Comparison of ENCODE assay signal across 17 cellular contexts in the genomic region with DNA sequence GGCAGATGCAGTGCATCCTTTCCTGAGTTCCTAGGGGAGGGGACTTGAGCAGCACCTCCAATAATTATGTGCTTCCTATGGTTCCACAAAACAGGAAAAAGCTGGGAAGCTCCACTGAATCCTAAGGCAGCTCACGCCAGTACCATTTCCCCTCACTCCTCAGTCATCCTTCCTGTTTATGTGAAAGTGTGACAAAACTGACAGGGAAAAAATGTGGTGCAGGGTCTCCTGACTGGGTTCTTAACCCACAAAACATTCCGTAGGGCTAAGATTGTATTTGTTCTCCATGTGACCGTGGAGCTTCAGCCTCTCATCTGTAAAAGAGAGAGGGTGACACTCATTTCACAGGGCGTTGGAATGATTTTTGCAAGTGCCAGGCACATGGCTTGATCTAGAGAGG. TPM values are rescaled to one million over a fixed set of nuclear protein-coding genes. Genes with fewer than 3 reads are reported as not detected.
DNase-seq lines count a peak whose midpoint lies in the region; ATAC-seq and TF ChIP-seq lines count a peak whose summit lies in the region.
"Had no signal": no experiment of that assay in that cellular context is flagged by ENCODE, and none has a peak within 500 bp of the region (broad histone marks: within the 10 kb centered on the region; RNA-seq: fewer than 3 reads in every experiment).

No MANE protein-coding gene starts in this region.

- peak overlapping the region in 5 of 8 donors; percentile 58 to 76 (median 67) for H3K4me3 Mint-ChIP-seq in naive B cell
- H3K4me3 Mint-ChIP-seq: activated naive CD4-positive, alpha-beta T cell treated with anti-CD3 and anti-CD28 coated beads, Interleukin-2, amount 50 U/mL, for 24 hours; activated T-cell treated with anti-CD3 and anti-CD28 coated beads, Interleukin-2, amount 50 U/mL, for 4 hours had no signal

- H3K27ac Mint-ChIP-seq in naive B cell: peak overlapping the region in 5 of 6 donors; percentile 9 to 77 (median 17)
- H3K27ac Mint-ChIP-seq: activated naive CD4-positive, alpha-beta T cell treated with anti-CD3 and anti-CD28 coated beads, Interleukin-2, amount 50 U/mL, for 24 hours had no signal

- H4K20me1 ChIP-seq in SK-N-SH (ENCODE audit: insufficient read depth): no peaks in the 10 kb centered on the region

- H3K4me3 ChIP-seq in adrenal gland (no peak overlapping the region), gastroesophageal sphincter (no peak overlapping the region), transverse colon (no peak overlapping the region), SK-N-SH (ENCODE audit: low read depth in 2 of 2, low read length in 1 of 2) (no peak overlapping the region)

- H3K27me3 ChIP-seq in adrenal gland (no peaks in the 10 kb centered on the region), gastroesophageal sphincter (no peaks in the 10 kb centered on the region), transverse colon (no peaks in the 10 kb centered on the region), SK-N-SH (ENCODE audit: insufficient read depth) (no peaks in the 10 kb centered on the region)
- H3K27me3 ChIP-seq: foreskin keratinocyte had no signal

- CTCF ChIA-PET in SK-N-SH (lab: Yijun Ruan, JAX): interaction anchor here (1.6 kb wide), 1 partner anchor 39 kb away, joined by 6 read pairs; the partner anchor contains the start of gene RNF141

- no peak overlapping the region for H3K4me2 ChIP-seq in SK-N-SH

- H2AFZ ChIP-seq in SK-N-SH (ENCODE audit: low read depth): no peak overlapping the region

- peaks cover 26 to 48% of the 10 kb centered on the region in 2 donors for H3K4me1 ChIP-seq in adrenal gland (replicated peaks in 1 of 2)
- peaks cover 17 to 84% (median 22%) of the 10 kb centered on the region in 3 donors for H3K4me1 ChIP-seq in gastroesophageal sphincter
- peaks cover 0 to 29% (median 0%) of the 10 kb centered on the region in 4 donors for H3K4me1 ChIP-seq in transverse colon
- peaks cover 0 to 7% of the 10 kb centered on the region in 2 experiments; a peak in 2 of 4 replicates for H3K4me1 ChIP-seq in SK-N-SH (ENCODE audit: control insufficient read depth in 1 of 2, insufficient read depth in 2 of 2, low read depth in 1 of 2, low read length in 1 of 2)

- peak overlapping the region in 3 of 5 donors; percentile 49 to 79 (median 76) for H3K27ac ChIP-seq in adrenal gland
- peak overlapping the region; percentile 74 to 83 (median 79) for H3K27ac ChIP-seq in gastroesophageal sphincter
- peak overlapping the region; percentile 24 to 39 (median 29) for H3K27ac ChIP-seq in transverse colon
- no peak overlapping the region for H3K27ac ChIP-seq in SK-N-SH (ENCODE audit: low read depth in 2 of 2, low read length in 1 of 2)
- H3K27ac ChIP-seq: foreskin keratinocyte had no signal

- POLR2A ChIA-PET in SK-N-SH (lab: Yijun Ruan, JAX): no interaction called here

- no peaks in the 10 kb centered on the region for H3K36me3 Mint-ChIP-seq in naive B cell
- H3K36me3 Mint-ChIP-seq: activated naive CD4-positive, alpha-beta T cell treated with anti-CD3 and anti-CD28 coated beads, Interleukin-2, amount 50 U/mL, for 24 hours had no signal

- intact Hi-C loops in adrenal gland (cut with DNase I): no loop called here
- intact Hi-C loops in transverse colon (cut with DNase I; ENCODE audit: low total_unique reads): no loop called here

- ATAC-seq in gastroesophageal sphincter: no peak
- ATAC-seq in naive B cell (ENCODE audit: low read depth in 2 of 2): no peak
- ATAC-seq: activated T-cell treated with anti-CD3 and anti-CD28 coated beads, Interleukin-2, amount 50 U/mL, for 4 hours; foreskin keratinocyte; left colon had no signal

- peaks cover 0 to 27% of the 10 kb centered on the region in 2 donors for H3K36me3 ChIP-seq in adrenal gland (replicated peaks in 1 of 2)
- peaks cover 0 to 78% of the 10 kb centered on the region in 2 donors for H3K36me3 ChIP-seq in gastroesophageal sphincter
- H3K36me3 ChIP-seq in transverse colon: no peaks in the 10 kb centered on the region
- H3K36me3 ChIP-seq in SK-N-SH (replicated peaks in 1 of 2; ENCODE audit: control insufficient read depth in 1 of 2, insufficient read depth in 2 of 2, low read length in 1 of 2): no peaks in the 10 kb centered on the region

- H3K9me3 ChIP-seq in adrenal gland (replicated peaks in 1 of 3): no peaks in the 10 kb centered on the region
- H3K9me3 ChIP-seq in gastroesophageal sphincter: no peaks in the 10 kb centered on the region
- no peaks in the 10 kb centered on the region for H3K9me3 ChIP-seq in transverse colon
- H3K9me3 ChIP-seq in SK-N-SH: no peaks in the 10 kb centered on the region

- H3K79me2 ChIP-seq in SK-N-SH (ENCODE audit: insufficient read depth): no peaks in the 10 kb centered on the region

- H3K9me2 ChIP-seq in SK-N-SH: no peaks in the 10 kb centered on the region

- no peaks in the 10 kb centered on the region for H3F3A ChIP-seq in SK-N-SH (replicated peaks; ENCODE audit: insufficient read depth)

- H3K27me3 Mint-ChIP-seq in naive B cell: no peaks in the 10 kb centered on the region

- TF ChIP-seq EP300 in gastroesophageal sphincter (IDR thresholded peaks at IDR 0.05) (no peak), transverse colon (IDR thresholded peaks at IDR 0.05; ENCODE audit: low read depth) (no peak), SK-N-SH (IDR thresholded peaks at IDR 0.05; ENCODE audit: borderline replicate concordance in 1 of 2, low read depth in 1 of 2, low read length in 1 of 2) (no peak)

- H3K9ac ChIP-seq in SK-N-SH: no peak overlapping the region

- in situ Hi-C loops in transverse colon (cut with MboI; ENCODE audit: low pct_ligation_motif_present in 1 of 4, low pct_unique_long_range_greater_than_20kb in 1 of 4, low sequenced_read_pairs in 3 of 4): no loop called here

- H3K9me3 Mint-ChIP-seq in naive B cell: no peaks in the 10 kb centered on the region
- H3K9me3 Mint-ChIP-seq: activated naive CD4-positive, alpha-beta T cell treated with anti-CD3 and anti-CD28 coated beads, Interleukin-2, amount 50 U/mL, for 24 hours; activated T-cell treated with anti-CD3 and anti-CD28 coated beads, Interleukin-2, amount 50 U/mL, for 4 hours had no signal

- DNase-seq in adrenal gland: no peak
- no peak for DNase-seq in naive B cell
- no peak for DNase-seq in transverse colon
- no peak for DNase-seq in SKM-1 (lab: John Stamatoyannopoulos, UW; ENCODE audit: unreplicated experiment)
- DNase-seq in SK-N-SH: no peak
- no peak for DNase-seq in activated effector memory CD4-positive, alpha-beta T cell treated with Interleukin-2 at 50 U/mL for 16 hours
- DNase-seq: activated T-cell treated with anti-CD3 and anti-CD28 coated beads, Interleukin-2, amount 50 U/mL, for 4 hours; COR-L47; foreskin keratinocyte; KG1; left colon; NCI-H1048; NCI-H2081 treated with DMSO at 0.1 percent for 48 hours; NCI-H510A treated with DMSO at 0.1 percent for 48 hours had no signal

- peaks cover 70 to 83% (median 78%) of the 10 kb centered on the region in 3 donors for H3K4me1 Mint-ChIP-seq in naive B cell
- H3K4me1 Mint-ChIP-seq: activated naive CD4-positive, alpha-beta T cell treated with anti-CD3 and anti-CD28 coated beads, Interleukin-2, amount 50 U/mL, for 24 hours had no signal

- TF ChIP-seq POLR2A in adrenal gland (IDR thresholded peaks at IDR 0.05): no peak
- TF ChIP-seq POLR2A in gastroesophageal sphincter (IDR thresholded peaks at IDR 0.05): no peak
- TF ChIP-seq POLR2A in transverse colon (IDR thresholded peaks at IDR 0.05): no peak

- 76 to 87% (median 81%) methylated on average over 4 of the region's 4 CpGs for WGBS in adrenal gland, 4 donors
- 70 to 100% methylated on average over 1 to 4 of the region's 4 CpGs for WGBS in gastroesophageal sphincter (ENCODE audit: low coverage in 1 of 2), 2 donors
- WGBS in transverse colon (ENCODE audit: low coverage in 1 of 2), 2 donors: 57 to 75% methylated on average over 2 to 4 of the region's 4 CpGs
- WGBS in SK-N-SH (ENCODE audit: low lambda C conversion rate): 57% methylated on average over 4 of the region's 4 CpGs

- TF ChIP-seq RAD21 in SK-N-SH (IDR thresholded peaks at IDR 0.05; ENCODE audit: low read length): no peak

- no peak for TF ChIP-seq CTCF in adrenal gland (IDR thresholded peaks at IDR 0.05)
- TF ChIP-seq CTCF in gastroesophageal sphincter (IDR thresholded peaks at IDR 0.05): no peak
- no peak for TF ChIP-seq CTCF in transverse colon (IDR thresholded peaks at IDR 0.05)
- no peak for TF ChIP-seq CTCF in SK-N-SH (IDR thresholded peaks at IDR 0.05)

TF ChIP-seq in SK-N-SH, 30 proteins besides CTCF, POLR2A, EP300 and RAD21 (continues in another document):
- no peak for TF ChIP-seq PBX3 (IDR thresholded peaks at IDR 0.05)
- no peak for TF ChIP-seq JUND (IDR thresholded peaks at IDR 0.05)

RNA-seq across cellular contexts. Expression of gene LYVE1, which starts 12.2 kb away (rescaled TPM):
- total RNA-seq in adrenal gland: 100 to 1,000 TPM in 7 of 8 donors, 10 to 100 TPM in 1; 86.0 to 457 (median 254) TPM
- 100 to 1,000 TPM in 1 of 3 donors, 10 to 100 TPM in 2; 29.1 to 398 (median 57.8) TPM for polyA plus RNA-seq in adrenal gland
- total RNA-seq in gastroesophageal sphincter: 100 to 1,000 TPM in 2 of 4 donors, 10 to 100 TPM in 2; 13.2 to 191 (median 102) TPM
- polyA plus RNA-seq in naive B cell (ENCODE audit: low read depth in 6 of 6): under 1 TPM in 5 of 6 donors, not detected in 1; 0.08 to 0.38 (median 0.29) TPM
- total RNA-seq in transverse colon: 10 to 100 TPM in 3 of 4 donors, 1 to 10 TPM in 1; 8.2 to 41.6 (median 31.7) TPM
- not detected in 2 replicates for polyA plus RNA-seq in SK-N-SH (2012; rRNA removed)
- polyA plus RNA-seq in SK-N-SH (2012; cell fraction: cytosol; rRNA removed): 0.01 TPM in 1 of 2 replicates, not detected in the other
- polyA plus RNA-seq in SK-N-SH (2012; cell fraction: nucleus; rRNA removed): not detected in 2 replicates
- total RNA-seq: Daoy, foreskin keratinocyte had no signal
- polyA plus RNA-seq: foreskin keratinocyte had no signal

RNA-seq across cellular contexts. Expression of gene RNF141, which starts 39.6 kb away (rescaled TPM):
- total RNA-seq in adrenal gland (100 to 1,000 TPM in 1 of 8 donors, 10 to 100 TPM in 7; 42.8 to 109 (median 59.5) TPM), gastroesophageal sphincter (10 to 100 TPM; 28.4 to 44.8 (median 38.1) TPM), transverse colon (10 to 100 TPM; 13.1 to 31.4 (median 22.3) TPM)
- polyA plus RNA-seq in adrenal gland (10 to 100 TPM; 10.3 to 63.5 (median 16.2) TPM), naive B cell (ENCODE audit: low read depth in 6 of 6) (100 to 1,000 TPM; 101 to 187 (median 132) TPM), SK-N-SH (2012; rRNA removed) (6.9 and 10.3 TPM in 2 replicates)
- 12.9 and 15.5 TPM in 2 replicates for polyA plus RNA-seq in SK-N-SH (2012; cell fraction: cytosol; rRNA removed)
- 2.0 and 4.5 TPM in 2 replicates for polyA plus RNA-seq in SK-N-SH (2012; cell fraction: nucleus; rRNA removed)

Comparison
In these comparisons a context has a peak if more than half of its experiments do, and no peak if none do; other contexts are left out.
1. H3K27ac ChIP-seq: peak in adrenal gland (3 of 5), gastroesophageal sphincter (4 of 4) and transverse colon (4 of 4); none in SK-N-SH (0 of 2).